In genomic region chr20:48002517-48002970, GRCh38 we compare ENCODE assay signal across 1 cellular context.
TF ChIP-seq lines count a peak whose summit lies in the region.

No MANE protein-coding gene starts in this region.

TF ChIP-seq in GM12878, 131 proteins besides CTCF, POLR2A, EP300 and RAD21 (continued from another document):
- TF ChIP-seq LARP7 (IDR thresholded peaks at IDR 0.05) (no peak), RELB (IDR thresholded peaks at IDR 0.05; ENCODE audit: low read depth) (peak; percentile 82), BMI1 (IDR thresholded peaks at IDR 0.05; ENCODE audit: borderline replicate concordance) (no peak), MXI1 (IDR thresholded peaks at IDR 0.05; ENCODE audit: low read depth, low read length) (no peak), ZBED1 (IDR thresholded peaks at IDR 0.05; ENCODE audit: borderline replicate concordance) (peak; percentile 97), KAT2A (conservative IDR thresholded peaks at IDR 0.05; ENCODE audit: control insufficient read depth, low read depth, low read length) (no peak), ZNF24 (IDR thresholded peaks at IDR 0.05) (peak; percentile 40; the same call in 1 of the 2 replicates), SMARCA5 (IDR thresholded peaks at IDR 0.05) (no peak), NFYA (IDR thresholded peaks at IDR 0.05; ENCODE audit: borderline replicate concordance, low read depth, low read length) (no peak), STAT1 (conservative IDR thresholded peaks at IDR 0.05) (no peak)
